26 cellular contexts compared by ENCODE assay signal in the genomic region with DNA sequence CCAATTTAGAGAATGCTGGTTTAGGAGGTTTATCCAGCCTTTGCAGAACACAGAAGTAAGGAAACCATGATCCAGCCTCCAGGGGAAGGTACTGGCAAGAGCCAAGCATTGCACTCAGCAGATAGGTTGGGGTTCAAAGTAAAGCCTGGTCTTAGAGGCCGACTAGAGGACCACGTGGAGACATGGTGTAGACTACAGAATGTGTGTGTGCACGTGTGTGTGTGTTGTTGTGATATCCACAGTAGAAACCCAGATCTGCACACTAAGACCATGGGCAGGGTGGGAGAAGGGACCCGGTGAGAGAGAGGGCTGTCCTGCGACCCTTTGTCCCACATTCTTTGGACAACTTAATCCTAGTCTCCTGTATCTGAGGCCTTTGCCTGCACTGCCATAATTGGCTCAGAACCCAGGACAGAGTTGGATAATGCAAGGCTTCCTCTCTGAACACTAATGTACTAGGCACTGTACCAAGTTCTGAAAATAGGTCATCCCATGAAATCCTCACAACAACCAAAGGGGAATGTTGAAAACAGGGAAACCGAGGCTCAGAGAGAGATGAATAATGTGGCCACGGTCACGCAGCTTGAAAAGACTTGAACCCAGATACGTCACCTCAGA.
"Had no signal": no experiment of that assay in that cellular context is flagged by ENCODE, and none has a peak within 500 bp of the region (broad histone marks: within the 10 kb centered on the region; RNA-seq: fewer than 3 reads in every experiment).

No MANE protein-coding gene starts in this region.

- H3K27me3 Mint-ChIP-seq: activated naive CD4-positive, alpha-beta T cell treated with anti-CD3 and anti-CD28 coated beads, Interleukin-2, amount 10 ng/mL, durations not matched to agents 7 days and 5 days; activated naive CD8-positive, alpha-beta T cell treated with anti-CD3 and anti-CD28 coated beads, Interleukin-2, amount 10 ng/mL, durations not matched to agents 7 days and 5 days had no signal

- DNase-seq: activated CD4-positive, alpha-beta T cell treated with anti-CD3 and anti-CD28 coated beads for 4 hours; activated CD8-positive, alpha-beta memory T cell treated with anti-CD3 and anti-CD28 coated beads, Interleukin-2, amount 50 U/mL, for 4 hours; activated CD8-positive, alpha-beta T cell treated with anti-CD3 and anti-CD28 coated beads for 36 hours; activated gamma-delta T cell treated with Interleukin-2 at 50 U/mL for 16 hours; activated naive CD4-positive, alpha-beta T cell treated with anti-CD3 and anti-CD28 coated beads, Interleukin-2, amount 10 ng/mL, durations not matched to agents 7 days and 5 days; activated naive CD8-positive, alpha-beta T cell treated with anti-CD3 and anti-CD28 coated beads, Interleukin-2, amount 10 ng/mL, durations not matched to agents 7 days and 5 days; activated T-cell treated with anti-CD3 and anti-CD28 coated beads, Interleukin-2, amount 50 U/mL, for 72 hours; adrenal gland; anterior cingulate cortex; NCI-H1092; NCI-H1417; NCI-H1930; NCI-H2171; NCI-H2227 treated with DMSO at 0.1 percent for 48 hours; NCI-H446 treated with DMSO at 0.1 percent for 48 hours; NCI-H524 treated with DMSO at 0.1 percent for 48 hours; NCI-H774; NK-92 treated with Interleukin-12 subunit alpha and Interleukin-12 subunit beta, amount 100 ng/mL, for 24 hours; OCI-M1; SHP77 treated with DMSO at 0.1 percent for 48 hours had no signal

- H3K27me3 ChIP-seq: adrenal gland had no signal

- H3K4me1 Mint-ChIP-seq: activated naive CD4-positive, alpha-beta T cell treated with anti-CD3 and anti-CD28 coated beads, Interleukin-2, amount 10 ng/mL, durations not matched to agents 7 days and 5 days; activated naive CD8-positive, alpha-beta T cell treated with anti-CD3 and anti-CD28 coated beads, Interleukin-2, amount 10 ng/mL, durations not matched to agents 7 days and 5 days had no signal

- H3K9me3 Mint-ChIP-seq: activated CD8-positive, alpha-beta T cell treated with anti-CD3 and anti-CD28 coated beads for 36 hours; activated naive CD4-positive, alpha-beta T cell treated with anti-CD3 and anti-CD28 coated beads, Interleukin-2, amount 10 ng/mL, durations not matched to agents 7 days and 5 days; activated T-helper 2 cell treated with anti-CD3 and anti-CD28 coated beads, Interferon-gamma antibody, Interleukin-2, Interleukin-4, amounts not matched to agents 10 μg/mL and 5 μg/mL and 100 μg/mL, durations not matched to agents 14 hours and 24 hours and 36 hours; T-helper 1 cell treated with Interleukin-12 subunit alpha and Interleukin-12 subunit beta and Interleukin-4 antibody, amounts not matched to agents 30 μg/mL and 1 μg/mL, for 36 hours had no signal

- H3K4me3 ChIP-seq: adrenal gland had no signal

- H3K4me3 Mint-ChIP-seq: activated CD8-positive, alpha-beta T cell treated with anti-CD3 and anti-CD28 coated beads for 36 hours; activated naive CD4-positive, alpha-beta T cell treated with anti-CD3 and anti-CD28 coated beads, Interleukin-2, amount 10 ng/mL, durations not matched to agents 7 days and 5 days; activated naive CD8-positive, alpha-beta T cell treated with anti-CD3 and anti-CD28 coated beads, Interleukin-2, amount 10 ng/mL, durations not matched to agents 7 days and 5 days; activated T-cell treated with anti-CD3 and anti-CD28 coated beads, Interleukin-2, amount 50 U/mL, for 72 hours; T-helper 1 cell treated with Interleukin-12 subunit alpha and Interleukin-12 subunit beta and Interleukin-4 antibody, amounts not matched to agents 30 μg/mL and 1 μg/mL, for 36 hours had no signal

- H3K36me3 Mint-ChIP-seq: activated naive CD4-positive, alpha-beta T cell treated with anti-CD3 and anti-CD28 coated beads, Interleukin-2, amount 10 ng/mL, durations not matched to agents 7 days and 5 days; activated naive CD8-positive, alpha-beta T cell treated with anti-CD3 and anti-CD28 coated beads, Interleukin-2, amount 10 ng/mL, durations not matched to agents 7 days and 5 days had no signal

- H3K27ac ChIP-seq: adrenal gland, KMS-11, RWPE1 had no signal

- ATAC-seq: activated CD4-positive, CD25-positive, alpha-beta regulatory T cell treated with anti-CD3 and anti-CD28 coated beads, Interleukin-2, amount 50 U/mL, for 24 hours; activated CD8-positive, alpha-beta T cell treated with anti-CD3 and anti-CD28 coated beads for 36 hours; activated T-cell treated with anti-CD3 and anti-CD28 coated beads, Interleukin-2, amount 50 U/mL, for 72 hours; Panc1 had no signal

- H3K9me3 ChIP-seq: adrenal gland had no signal

- H3K36me3 ChIP-seq: adrenal gland had no signal

- H3K4me1 ChIP-seq: adrenal gland had no signal

- H3K27ac Mint-ChIP-seq: activated CD8-positive, alpha-beta T cell treated with anti-CD3 and anti-CD28 coated beads for 36 hours; activated naive CD4-positive, alpha-beta T cell treated with anti-CD3 and anti-CD28 coated beads, Interleukin-2, amount 10 ng/mL, durations not matched to agents 7 days and 5 days; activated naive CD8-positive, alpha-beta T cell treated with anti-CD3 and anti-CD28 coated beads, Interleukin-2, amount 10 ng/mL, durations not matched to agents 7 days and 5 days; activated T-cell treated with anti-CD3 and anti-CD28 coated beads, Interleukin-2, amount 50 U/mL, for 72 hours; activated T-helper 2 cell treated with anti-CD3 and anti-CD28 coated beads, Interferon-gamma antibody, Interleukin-2, Interleukin-4, amounts not matched to agents 10 μg/mL and 5 μg/mL and 100 μg/mL, durations not matched to agents 14 hours and 24 hours and 36 hours; T-helper 1 cell treated with Interleukin-12 subunit alpha and Interleukin-12 subunit beta and Interleukin-4 antibody, amounts not matched to agents 30 μg/mL and 1 μg/mL, for 36 hours had no signal
